Comparison of ENCODE assay signal across 8 cellular contexts in the genomic region with DNA sequence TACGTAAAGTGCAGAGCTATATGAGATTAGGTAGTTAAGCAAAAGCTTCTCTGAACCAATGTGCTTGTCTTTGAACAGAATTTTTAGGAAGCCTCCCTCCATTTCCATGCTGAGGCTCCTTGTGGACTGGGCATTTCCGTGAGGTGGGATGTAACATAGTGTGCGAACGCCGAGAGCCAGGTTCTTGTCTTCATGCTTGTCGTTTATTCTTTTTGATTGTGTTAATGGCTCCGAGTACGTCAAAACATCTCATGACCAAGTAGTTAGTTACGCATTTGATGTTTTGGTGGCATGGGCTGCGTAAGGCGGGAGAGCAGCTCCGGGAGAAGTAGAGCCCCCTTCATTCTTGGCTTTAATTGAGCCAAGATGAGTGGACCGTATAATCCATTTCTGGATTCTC. TPM values are rescaled to one million over a fixed set of nuclear protein-coding genes. Genes with fewer than 3 reads are reported as not detected.
DNase-seq lines count a peak whose midpoint lies in the region; ATAC-seq lines count a peak whose summit lies in the region.

No MANE protein-coding gene starts in this region.

- peak overlapping the region; percentile 57 to 80 for H3K27ac ChIP-seq in esophagus (ENCODE audit: low read depth in 2 of 2, low read length in 1 of 2)
- H3K27ac ChIP-seq in aorta (ENCODE audit: low read depth in 1 of 2, low read length in 2 of 2), result peak overlapping the region in 1 of 2 donors; percentile 65

- intact Hi-C loops in aorta (cut with DNase I), result loop anchor here in 1 of 2 donors (5.0 kb wide), 1 partner anchor 35 kb away; a partner anchor contains a TSS

- WGBS in esophagus, 2 donors, result 71 to 73% methylated on average over 13 of the region's 13 CpGs
- 19 to 25% methylated on average over 13 of the region's 13 CpGs for WGBS in aorta, 2 donors

- H3K4me3 Mint-ChIP-seq in stimulated activated naive CD8-positive, alpha-beta T cell treated with anti-CD3 and anti-CD28 coated beads, Interleukin-15, Interleukin-2, amounts not matched to agents 100 ng/mL and 50 ng/mL, for 24 hours, result peak overlapping the region; percentile 78
- peak overlapping the region; percentile 69 for H3K4me3 Mint-ChIP-seq in natural killer cell treated with Interleukin-12 subunit alpha and Interleukin-12 subunit beta and Interleukin-15 and Interleukin-18, amount 100 ng/mL, for 72 hours

- ATAC-seq in stimulated activated naive CD8-positive, alpha-beta T cell treated with anti-CD3 and anti-CD28 coated beads, Interleukin-15, Interleukin-2, amounts not matched to agents 100 U/mL and 50 U/mL, for 24 hours, result no peak
- no peak for ATAC-seq in natural killer cell treated with Interleukin-12 subunit alpha and Interleukin-12 subunit beta and Interleukin-15 and Interleukin-18, amount 100 ng/mL, for 72 hours
- ATAC-seq in aorta (ENCODE audit: low FRiP score), result peak; percentile 38

- peaks cover 9 to 12% of the 10 kb centered on the region in 2 donors for H3K4me1 ChIP-seq in esophagus (ENCODE audit: control insufficient read depth in 2 of 2, insufficient read depth in 2 of 2, low read length in 1 of 2)
- no peaks in the 10 kb centered on the region for H3K4me1 ChIP-seq in aorta (ENCODE audit: control insufficient read depth in 1 of 2, insufficient read depth in 2 of 2, low read length in 2 of 2)

- H3K9me3 Mint-ChIP-seq in stimulated activated naive CD8-positive, alpha-beta T cell treated with anti-CD3 and anti-CD28 coated beads, Interleukin-15, Interleukin-2, amounts not matched to agents 100 ng/mL and 50 ng/mL, for 24 hours, result no peaks in the 10 kb centered on the region
- H3K9me3 Mint-ChIP-seq in natural killer cell treated with Interleukin-12 subunit alpha and Interleukin-12 subunit beta and Interleukin-15 and Interleukin-18, amount 100 ng/mL, for 72 hours, result no peaks in the 10 kb centered on the region

- no peaks in the 10 kb centered on the region for H3K27me3 Mint-ChIP-seq in stimulated activated naive CD8-positive, alpha-beta T cell treated with anti-CD3 and anti-CD28 coated beads, Interleukin-15, Interleukin-2, amounts not matched to agents 100 ng/mL and 50 ng/mL, for 24 hours
- no peaks in the 10 kb centered on the region for H3K27me3 Mint-ChIP-seq in natural killer cell treated with Interleukin-12 subunit alpha and Interleukin-12 subunit beta and Interleukin-15 and Interleukin-18, amount 100 ng/mL, for 72 hours

- H3K4me1 Mint-ChIP-seq in stimulated activated naive CD8-positive, alpha-beta T cell treated with anti-CD3 and anti-CD28 coated beads, Interleukin-15, Interleukin-2, amounts not matched to agents 100 ng/mL and 50 ng/mL, for 24 hours (ENCODE audit: low read depth), result peaks cover 77% of the 10 kb centered on the region
- H3K4me1 Mint-ChIP-seq in natural killer cell treated with Interleukin-12 subunit alpha and Interleukin-12 subunit beta and Interleukin-15 and Interleukin-18, amount 100 ng/mL, for 72 hours (ENCODE audit: low read depth in 2 of 2), result peaks cover 61 to 62% of the 10 kb centered on the region in 2 donors

- H3K9me3 ChIP-seq in esophagus (ENCODE audit: control insufficient read depth in 2 of 2, insufficient read depth in 1 of 2, low read depth in 1 of 2, low read length in 1 of 2) (no peaks in the 10 kb centered on the region), aorta (ENCODE audit: control insufficient read depth, low read length) (no peaks in the 10 kb centered on the region)

- H3K36me3 ChIP-seq in esophagus (ENCODE audit: control insufficient read depth in 2 of 2, insufficient read depth in 2 of 2, low read length in 1 of 2) (peaks cover 0 to 2% of the 10 kb centered on the region in 2 donors), aorta (ENCODE audit: control insufficient read depth in 1 of 2, insufficient read depth in 2 of 2, low read length in 1 of 2) (no peaks in the 10 kb centered on the region)

- peak overlapping the region; percentile 98 for H3K27ac Mint-ChIP-seq in stimulated activated naive CD8-positive, alpha-beta T cell treated with anti-CD3 and anti-CD28 coated beads, Interleukin-15, Interleukin-2, amounts not matched to agents 100 ng/mL and 50 ng/mL, for 24 hours
- peak overlapping the region; percentile 82 to 90 for H3K27ac Mint-ChIP-seq in natural killer cell treated with Interleukin-12 subunit alpha and Interleukin-12 subunit beta and Interleukin-15 and Interleukin-18, amount 100 ng/mL, for 72 hours

- no peaks in the 10 kb centered on the region for H3K27me3 ChIP-seq in esophagus (ENCODE audit: control insufficient read depth in 1 of 2, insufficient read depth in 2 of 2, low read length in 2 of 2)
- H3K27me3 ChIP-seq in aorta (ENCODE audit: control insufficient read depth in 1 of 2, insufficient read depth in 2 of 2, low read length in 1 of 2), result no peaks in the 10 kb centered on the region

- peaks cover 58% of the 10 kb centered on the region for H3K36me3 Mint-ChIP-seq in stimulated activated naive CD8-positive, alpha-beta T cell treated with anti-CD3 and anti-CD28 coated beads, Interleukin-15, Interleukin-2, amounts not matched to agents 100 ng/mL and 50 ng/mL, for 24 hours (ENCODE audit: low read depth)
- peaks cover 6% of the 10 kb centered on the region for H3K36me3 Mint-ChIP-seq in natural killer cell treated with Interleukin-12 subunit alpha and Interleukin-12 subunit beta and Interleukin-15 and Interleukin-18, amount 100 ng/mL, for 72 hours

- no peak overlapping the region for H3K4me3 ChIP-seq in esophagus (ENCODE audit: low read depth in 1 of 2, low read length in 2 of 2)
- no peak overlapping the region for H3K4me3 ChIP-seq in aorta (ENCODE audit: low read length in 2 of 2)

- DNase-seq in stimulated activated naive CD8-positive, alpha-beta T cell treated with anti-CD3 and anti-CD28 coated beads, Interleukin-15, Interleukin-2, amounts not matched to agents 100 U/mL and 50 U/mL, for 24 hours, result no peak
- no peak for DNase-seq in natural killer cell treated with Interleukin-12 subunit alpha and Interleukin-12 subunit beta and Interleukin-15 and Interleukin-18, amount 100 ng/mL, for 72 hours (ENCODE audit: low spot score)
- DNase-seq in aorta (no peak), NOMO-1 treated with DMSO at 0.1 percent for 48 hours (lab: John Stamatoyannopoulos, UW; ENCODE audit: unreplicated experiment) (no peak), NCI-H446 treated with DMSO at 0.1 percent for 48 hours (lab: John Stamatoyannopoulos, UW) (no peak), occipital lobe (lab: John Stamatoyannopoulos, UW) (no peak)

RNA-seq across cellular contexts. Expression of a gene that starts 32.9 kb away (rescaled TPM):
- polyA plus RNA-seq in esophagus (10 to 100 TPM in 1 of 2 donors, 1 to 10 TPM in 1; 3.3 to 15.4 TPM), aorta (10 to 100 TPM in 1 of 2 donors, 1 to 10 TPM in 1; 8.9 to 62.2 TPM)
- 100 to 1,000 TPM in 1 of 2 donors, 10 to 100 TPM in 1; 82.4 to 124 TPM for total RNA-seq in natural killer cell treated with Interleukin-12 subunit alpha and Interleukin-12 subunit beta and Interleukin-15 and Interleukin-18, amount 100 ng/mL, for 72 hours
- total RNA-seq in aorta (100 to 1,000 TPM in 1 of 2 donors, 10 to 100 TPM in 1; 74.3 to 250 TPM), occipital lobe (33.1 TPM)
